In the genomic region with DNA sequence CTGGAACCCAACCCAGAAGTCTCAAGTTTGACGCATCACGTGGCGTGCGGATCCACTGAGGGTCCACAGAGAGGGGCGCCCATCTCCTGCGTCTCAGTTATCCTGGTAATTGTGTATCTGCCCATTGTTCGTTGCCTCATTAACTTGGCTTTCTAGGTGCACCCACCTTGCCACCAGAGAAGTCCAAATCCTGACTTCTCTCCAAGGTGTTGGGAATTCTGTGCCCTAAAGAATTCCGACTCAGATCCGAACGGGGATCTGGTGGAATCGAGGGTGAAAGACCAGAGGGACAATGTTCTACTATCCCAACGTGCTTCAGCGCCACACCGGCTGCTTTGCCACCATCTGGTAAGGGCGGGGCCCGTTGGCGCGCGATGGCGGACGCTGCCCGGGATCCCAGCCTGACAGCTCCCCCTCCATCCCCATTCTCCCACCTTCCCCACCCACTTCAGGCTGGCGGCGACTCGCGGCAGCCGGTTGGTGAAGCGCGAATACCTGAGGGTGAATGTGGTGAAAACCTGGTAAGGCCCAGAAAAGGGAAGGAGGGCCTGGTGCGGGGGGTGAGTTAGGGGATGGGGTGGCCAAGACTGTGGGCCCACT, we compare ENCODE assay signal across 8 cellular contexts. TPM values are rescaled to one million over a fixed set of nuclear protein-coding genes. Genes with fewer than 3 reads are reported as not detected.
DNase-seq lines count a peak whose midpoint lies in the region; ATAC-seq and TF ChIP-seq lines count a peak whose summit lies in the region.

No MANE protein-coding gene starts in this region.

- intact Hi-C loops in Right ventricle myocardium superior (cut with DNase I) = no loop called here
- intact Hi-C loops in left ventricle myocardium superior (cut with micrococcal nuclease) = no loop called here
- intact Hi-C loops in vagina (cut with DNase I) = no loop called here

- H3K36me3 ChIP-seq in mucosa of rectum (ENCODE audit: control insufficient read depth in 2 of 2, insufficient read depth in 2 of 2, low read length in 2 of 2) (peaks cover 13 to 27% of the 10 kb centered on the region in 2 donors), vagina (peaks cover 0 to 3% of the 10 kb centered on the region in 2 donors)

- H3K4me3 ChIP-seq in mucosa of rectum (ENCODE audit: low read length in 2 of 2) (peak overlapping the region; percentile 6 to 44), vagina (peak overlapping the region; percentile 31 to 41)

- DNase-seq in Right ventricle myocardium superior (peak; percentile 35), left ventricle myocardium superior (no peak), cerebellar cortex (ENCODE audit: low spot score) (peak; percentile 32), vagina (ENCODE audit: extremely low spot score in 2 of 2) (no peak), NCI-H345 treated with DMSO at 0.1 percent for 48 hours (lab: John Stamatoyannopoulos, UW; ENCODE audit: unreplicated experiment) (no peak)
- no peak for DNase-seq in stimulated activated CD4-positive, alpha-beta T cell treated with anti-CD3 and anti-CD28 coated beads, Interleukin-15, amount 100 ng/mL, for 24 hours

- H3K9me3 ChIP-seq in mucosa of rectum (ENCODE audit: control insufficient read depth in 2 of 2, low read length in 2 of 2) (no peaks in the 10 kb centered on the region), vagina (no peaks in the 10 kb centered on the region)

- no peak for TF ChIP-seq CTCF in vagina (IDR thresholded peaks at IDR 0.05)

- no peaks in the 10 kb centered on the region for H3K4me1 ChIP-seq in mucosa of rectum (ENCODE audit: control insufficient read depth in 2 of 2, insufficient read depth in 2 of 2, low read length in 2 of 2)
- H3K4me1 ChIP-seq in vagina = peaks cover 15% of the 10 kb centered on the region

- ATAC-seq in Right ventricle myocardium superior (ENCODE audit: poor library complexity) = no peak
- no peak for ATAC-seq in left ventricle myocardium superior
- ATAC-seq in HG03460 (IDR thresholded peaks at IDR 0.05; ENCODE audit: unreplicated experiment) = no peak

- no peak for TF ChIP-seq POLR2A in vagina (IDR thresholded peaks at IDR 0.05)

- H3K27me3 ChIP-seq in mucosa of rectum (ENCODE audit: control insufficient read depth in 2 of 2, insufficient read depth in 2 of 2, low read length in 2 of 2) (no peaks in the 10 kb centered on the region), vagina (no peaks in the 10 kb centered on the region)

- H3K9ac ChIP-seq in mucosa of rectum (ENCODE audit: low read depth in 1 of 2, low read length in 2 of 2) = no peak overlapping the region

- H3K27ac ChIP-seq in mucosa of rectum (ENCODE audit: low read depth in 2 of 2, low read length in 2 of 2) = no peak overlapping the region
- H3K27ac ChIP-seq in vagina = no peak overlapping the region

RNA-seq across cellular contexts. Expression of a gene that starts 0.5 kb away (rescaled TPM):
- total RNA-seq in Right ventricle myocardium superior (1.7 TPM), left ventricle myocardium superior (3.2 TPM), vagina (5.9 TPM)

RNA-seq across cellular contexts. Expression of a gene that starts 11.3 kb away (rescaled TPM):
- 24.0 TPM for total RNA-seq in Right ventricle myocardium superior
- total RNA-seq in left ventricle myocardium superior = 27.6 TPM
- total RNA-seq in vagina = 55.0 TPM

RNA-seq across cellular contexts. Expression of a gene that starts 16.3 kb away (rescaled TPM):
- total RNA-seq in Right ventricle myocardium superior (10.5 TPM), left ventricle myocardium superior (14.9 TPM), vagina (28.5 TPM)

RNA-seq across cellular contexts. Expression of a gene that starts 22.9 kb away (rescaled TPM):
- total RNA-seq in Right ventricle myocardium superior (19.2 TPM), left ventricle myocardium superior (19.2 TPM), vagina (37.3 TPM)

RNA-seq across cellular contexts. Expression of a gene that starts 25.1 kb away (rescaled TPM):
- total RNA-seq in Right ventricle myocardium superior = 29.5 TPM
- total RNA-seq in left ventricle myocardium superior = 42.8 TPM
- total RNA-seq in vagina = 87.9 TPM

Comparison
In these comparisons a context has a peak if more than half of its experiments do, and no peak if none do; other contexts are left out.
1. DNase-seq: peak in Right ventricle myocardium superior (single experiment) and cerebellar cortex (single experiment); none in left ventricle myocardium superior (single experiment), vagina (0 of 2), stimulated activated CD4-positive, alpha-beta T cell treated with anti-CD3 and anti-CD28 coated beads, Interleukin-15, amount 100 ng/mL, for 24 hours (single experiment) and NCI-H345 treated with DMSO at 0.1 percent for 48 hours (single experiment).